In genomic region chr12:113946175-113946574, GRCh38 we compare ENCODE assay signal across 23 cellular contexts.
"Had no signal": no experiment of that assay in that cellular context is flagged by ENCODE, and none has a peak within 500 bp of the region (broad histone marks: within the 10 kb centered on the region; RNA-seq: fewer than 3 reads in every experiment).

No MANE protein-coding gene starts in this region.

- ATAC-seq: esophagus mucosa, gastrocnemius medialis, heart right ventricle, left cardiac atrium, left lung, left ventricle myocardium superior, lower lobe of right lung, mucosa of descending colon had no signal

- H3K27me3 ChIP-seq: dorsolateral prefrontal cortex, esophagus squamous epithelium, gastrocnemius medialis, heart right ventricle, left lung had no signal

- H3K4me1 Mint-ChIP-seq: mesothelial cell of epicardium had no signal

- H3K4me3 Mint-ChIP-seq: mesothelial cell of epicardium had no signal

- H3K9me3 Mint-ChIP-seq: mesothelial cell of epicardium had no signal

- H3K27ac ChIP-seq: coronary artery, dorsolateral prefrontal cortex, epithelial cell of prostate, esophagus squamous epithelium, gastrocnemius medialis, heart right ventricle, left lung, lower lobe of right lung had no signal

- H3K9me3 ChIP-seq: esophagus squamous epithelium, gastrocnemius medialis, heart right ventricle, left lung, lower lobe of right lung, mucosa of descending colon had no signal

- H3K27ac Mint-ChIP-seq: mesothelial cell of epicardium had no signal

- DNase-seq: dermis blood vessel endothelial cell; dorsolateral prefrontal cortex; effector CD4-positive, alpha-beta T cell; effector memory CD4-positive, alpha-beta T cell; erythroblast; esophagus squamous epithelium; foreskin fibroblast; foreskin melanocyte; gastrocnemius medialis; glutamatergic neuron; head of caudate nucleus; heart right ventricle; hippocampal formation; left cardiac atrium; left lung; left ventricle myocardium superior; lower lobe of right lung; mesenchymal stem cell; mucosa of descending colon had no signal

- H3K4me3 ChIP-seq: coronary artery, dorsolateral prefrontal cortex, esophagus squamous epithelium, gastrocnemius medialis, heart right ventricle, left lung, lower lobe of right lung, mucosa of descending colon had no signal

- H3K4me1 ChIP-seq: esophagus squamous epithelium, gastrocnemius medialis, heart right ventricle, left lung, lower lobe of right lung had no signal
